14 cellular contexts compared by ENCODE assay signal in genomic region chr17:50924800-50925199, GRCh38.
"Had no signal": no experiment of that assay in that cellular context is flagged by ENCODE, and none has a peak within 500 bp of the region (broad histone marks: within the 10 kb centered on the region; RNA-seq: fewer than 3 reads in every experiment).

No MANE protein-coding gene starts in this region.

- H3K27me3 ChIP-seq: ascending aorta, dorsolateral prefrontal cortex, spleen, suprapubic skin had no signal

- H3K4me3 ChIP-seq: ascending aorta, dorsolateral prefrontal cortex, spleen, suprapubic skin had no signal

- DNase-seq: activated naive CD4-positive, alpha-beta T cell treated with anti-CD3 and anti-CD28 coated beads for 36 hours; activated naive CD8-positive, alpha-beta T cell treated with anti-CD3 and anti-CD28 coated beads, Interleukin-2, amount 50 U/mL, for 24 hours; activated T-cell treated with anti-CD3 and anti-CD28 coated beads for 4 hours; dorsolateral prefrontal cortex; erythroblast; hypothalamus; left ventricle myocardium superior; mesendoderm; spleen; trophoblast cell had no signal

- ATAC-seq: activated CD4-positive, CD25-positive, alpha-beta regulatory T cell treated with anti-CD3 and anti-CD28 coated beads, Interleukin-2, amount 50 U/mL, for 24 hours; activated naive CD8-positive, alpha-beta T cell treated with anti-CD3 and anti-CD28 coated beads, Interleukin-2, amount 50 U/mL, for 24 hours; left ventricle myocardium superior; sciatic nerve had no signal

- H3K27ac ChIP-seq: ascending aorta, dorsolateral prefrontal cortex, spleen, suprapubic skin had no signal

- H3K36me3 ChIP-seq: ascending aorta, spleen, suprapubic skin had no signal

- H3K9me3 ChIP-seq: ascending aorta, spleen, suprapubic skin had no signal
